In genomic region chr5:123670981-123671557, GRCh38 we compare ENCODE assay signal across 1 cellular context.
TF ChIP-seq lines count a peak whose summit lies in the region.

No MANE protein-coding gene starts in this region.

TF ChIP-seq in GM23338, 12 proteins besides CTCF, POLR2A, EP300 and RAD21 (continued from another document):
- TF ChIP-seq ZNF462 (CRISPR knock-in tag; IDR thresholded peaks at IDR 0.05): no peak
- no peak for TF ChIP-seq EZH2phosphoT487 (IDR thresholded peaks at IDR 0.05; ENCODE audit: unreplicated experiment)
- no peak for TF ChIP-seq CREB1 (CRISPR knock-in tag; IDR thresholded peaks at IDR 0.05; ENCODE audit: low read depth)
- no peak for TF ChIP-seq NANOG (IDR thresholded peaks at IDR 0.05; ENCODE audit: borderline replicate concordance)
- TF ChIP-seq JUNB (IDR thresholded peaks at IDR 0.05; ENCODE audit: unreplicated experiment): no peak
